Comparison of ENCODE assay signal across 24 cellular contexts in genomic region chr7:881441-882234, GRCh38.
A peak's percentile ranks its signal among the peaks of the same experiment; 100 is the strongest.
DNase-seq lines count a peak whose midpoint lies in the region; ATAC-seq and TF ChIP-seq lines count a peak whose summit lies in the region.
"Had no signal": no experiment of that assay in that cellular context is flagged by ENCODE, and none has a peak within 500 bp of the region (broad histone marks: within the 10 kb centered on the region; RNA-seq: fewer than 3 reads in every experiment).

No MANE protein-coding gene starts in this region.

- DNase-seq in activated T-cell treated with anti-CD3 and anti-CD28 coated beads, Interleukin-2, amount 50 U/mL, for 24 hours: no peak
- DNase-seq in activated T-cell treated with anti-CD3 and anti-CD28 coated beads, Interleukin-2, amount 50 U/mL, for 1 hour: no peak
- DNase-seq in COR-L47 (lab: John Stamatoyannopoulos, UW) (peak; percentile 33), NCI-H774 (lab: John Stamatoyannopoulos, UW) (peak; percentile 43), nephron progenitor cell (no peak), kidney tubule cell (ENCODE audit: low spot score) (no peak)
- DNase-seq in stimulated activated naive CD8-positive, alpha-beta T cell treated with anti-CD3 and anti-CD28 coated beads, Interleukin-15, amount 100 ng/mL, for 72 hours: no peak
- DNase-seq in stimulated activated CD4-positive, alpha-beta T cell treated with anti-CD3 and anti-CD28 coated beads, Interleukin-2, amount 100 ng/mL, for 48 hours: no peak
- DNase-seq: activated CD4-positive, alpha-beta T cell treated with anti-CD3 and anti-CD28 coated beads, Interleukin-2, amount 10 ng/mL, durations not matched to agents 7 days and 5 days; activated CD8-positive, alpha-beta memory T cell treated with anti-CD3 and anti-CD28 coated beads, Interleukin-2, amount 50 U/mL, for 4 hours; activated effector memory CD4-positive, alpha-beta T cell treated with Interleukin-2 at 50 U/mL for 16 hours; amniotic stem cell; CD4-positive, CD25-positive, alpha-beta regulatory T cell; DMS79; left colon; MM.1S; naive thymus-derived CD8-positive, alpha-beta T cell; NCI-H1694; NCI-H2227 treated with DMSO at 0.1 percent for 48 hours; NK-92 treated with Interleukin-12 subunit alpha and Interleukin-12 subunit beta, amount 100 ng/mL, for 24 hours; testis had no signal

- no peak for ATAC-seq in stimulated activated naive CD8-positive, alpha-beta T cell treated with anti-CD3 and anti-CD28 coated beads, Interleukin-15, amount 100 ng/mL, for 72 hours
- ATAC-seq: left colon; naive thymus-derived CD8-positive, alpha-beta T cell; stimulated activated memory B cell treated with anti-CD40 and anti-IgM and Interleukin-4, amounts not matched to agents 10 μg/mL and 1 μg/mL and 100 μg/mL, for 72 hours had no signal

- no peak overlapping the region for H3K4me3 Mint-ChIP-seq in activated T-cell treated with anti-CD3 and anti-CD28 coated beads, Interleukin-2, amount 50 U/mL, for 24 hours
- H3K4me3 Mint-ChIP-seq in nephron progenitor cell: no peak overlapping the region
- H3K4me3 Mint-ChIP-seq in stimulated activated naive CD8-positive, alpha-beta T cell treated with anti-CD3 and anti-CD28 coated beads, Interleukin-15, amount 100 ng/mL, for 72 hours: no peak overlapping the region
- H3K4me3 Mint-ChIP-seq: activated CD4-positive, alpha-beta T cell treated with anti-CD3 and anti-CD28 coated beads, Interleukin-2, amount 10 ng/mL, durations not matched to agents 7 days and 5 days; stimulated activated memory B cell treated with anti-CD40 and anti-IgM and Interleukin-4, amounts not matched to agents 10 μg/mL and 1 μg/mL and 100 μg/mL, for 72 hours; T-helper 1 cell treated with Interleukin-12 subunit alpha and Interleukin-12 subunit beta and Interleukin-4 antibody, amounts not matched to agents 30 μg/mL and 1 μg/mL, for 36 hours had no signal

- no peak for TF ChIP-seq CTCF in nephron progenitor cell (IDR thresholded peaks at IDR 0.05)

- H3K4me1 Mint-ChIP-seq in activated T-cell treated with anti-CD3 and anti-CD28 coated beads, Interleukin-2, amount 50 U/mL, for 24 hours (ENCODE audit: low read depth): peaks cover 43% of the 10 kb centered on the region
- H3K4me1 Mint-ChIP-seq in nephron progenitor cell: peaks cover 31% of the 10 kb centered on the region
- H3K4me1 Mint-ChIP-seq in stimulated activated naive CD8-positive, alpha-beta T cell treated with anti-CD3 and anti-CD28 coated beads, Interleukin-15, amount 100 ng/mL, for 72 hours: peaks cover 46% of the 10 kb centered on the region

- H3K9me3 Mint-ChIP-seq in activated T-cell treated with anti-CD3 and anti-CD28 coated beads, Interleukin-2, amount 50 U/mL, for 24 hours: no peaks in the 10 kb centered on the region
- H3K9me3 Mint-ChIP-seq in nephron progenitor cell: no peaks in the 10 kb centered on the region
- no peaks in the 10 kb centered on the region for H3K9me3 Mint-ChIP-seq in stimulated activated naive CD8-positive, alpha-beta T cell treated with anti-CD3 and anti-CD28 coated beads, Interleukin-15, amount 100 ng/mL, for 72 hours
- H3K9me3 Mint-ChIP-seq: activated CD4-positive, alpha-beta T cell treated with anti-CD3 and anti-CD28 coated beads, Interleukin-2, amount 10 ng/mL, durations not matched to agents 7 days and 5 days; CD4-positive, CD25-positive, alpha-beta regulatory T cell; IgD-negative memory B cell; naive thymus-derived CD8-positive, alpha-beta T cell; stimulated activated memory B cell treated with anti-CD40 and anti-IgM and Interleukin-4, amounts not matched to agents 10 μg/mL and 1 μg/mL and 100 μg/mL, for 72 hours; T-helper 1 cell treated with Interleukin-12 subunit alpha and Interleukin-12 subunit beta and Interleukin-4 antibody, amounts not matched to agents 30 μg/mL and 1 μg/mL, for 36 hours had no signal

- H3K27me3 Mint-ChIP-seq in activated T-cell treated with anti-CD3 and anti-CD28 coated beads, Interleukin-2, amount 50 U/mL, for 24 hours: no peaks in the 10 kb centered on the region
- no peaks in the 10 kb centered on the region for H3K27me3 Mint-ChIP-seq in nephron progenitor cell (ENCODE audit: low read depth, poor library complexity)
- no peaks in the 10 kb centered on the region for H3K27me3 Mint-ChIP-seq in stimulated activated naive CD8-positive, alpha-beta T cell treated with anti-CD3 and anti-CD28 coated beads, Interleukin-15, amount 100 ng/mL, for 72 hours
- H3K27me3 Mint-ChIP-seq: activated CD4-positive, alpha-beta T cell treated with anti-CD3 and anti-CD28 coated beads, Interleukin-2, amount 10 ng/mL, durations not matched to agents 7 days and 5 days; CD4-positive, CD25-positive, alpha-beta regulatory T cell; IgD-negative memory B cell; naive thymus-derived CD8-positive, alpha-beta T cell; stimulated activated memory B cell treated with anti-CD40 and anti-IgM and Interleukin-4, amounts not matched to agents 10 μg/mL and 1 μg/mL and 100 μg/mL, for 72 hours had no signal

- peaks cover 43% of the 10 kb centered on the region for H3K36me3 Mint-ChIP-seq in activated T-cell treated with anti-CD3 and anti-CD28 coated beads, Interleukin-2, amount 50 U/mL, for 24 hours (ENCODE audit: low read depth)
- peaks cover 12% of the 10 kb centered on the region for H3K36me3 Mint-ChIP-seq in nephron progenitor cell (ENCODE audit: low read depth)
- H3K36me3 Mint-ChIP-seq: IgD-negative memory B cell; stimulated activated memory B cell treated with anti-CD40 and anti-IgM and Interleukin-4, amounts not matched to agents 10 μg/mL and 1 μg/mL and 100 μg/mL, for 72 hours had no signal

- H3K27ac Mint-ChIP-seq in activated T-cell treated with anti-CD3 and anti-CD28 coated beads, Interleukin-2, amount 50 U/mL, for 24 hours: peak overlapping the region; percentile 7
- peak overlapping the region; percentile 17 for H3K27ac Mint-ChIP-seq in nephron progenitor cell
- H3K27ac Mint-ChIP-seq in stimulated activated naive CD8-positive, alpha-beta T cell treated with anti-CD3 and anti-CD28 coated beads, Interleukin-15, amount 100 ng/mL, for 72 hours: no peak overlapping the region
- H3K27ac Mint-ChIP-seq: activated CD4-positive, alpha-beta T cell treated with anti-CD3 and anti-CD28 coated beads, Interleukin-2, amount 10 ng/mL, durations not matched to agents 7 days and 5 days; CD4-positive, CD25-positive, alpha-beta regulatory T cell; stimulated activated memory B cell treated with anti-CD40 and anti-IgM and Interleukin-4, amounts not matched to agents 10 μg/mL and 1 μg/mL and 100 μg/mL, for 72 hours; T-helper 1 cell treated with Interleukin-12 subunit alpha and Interleukin-12 subunit beta and Interleukin-4 antibody, amounts not matched to agents 30 μg/mL and 1 μg/mL, for 36 hours had no signal

Comparison
In these comparisons a context has a peak if more than half of its experiments do, and no peak if none do; other contexts are left out.
1. DNase-seq: peak in COR-L47 (single experiment) and NCI-H774 (single experiment); none in activated T-cell treated with anti-CD3 and anti-CD28 coated beads, Interleukin-2, amount 50 U/mL, for 24 hours (single experiment), activated T-cell treated with anti-CD3 and anti-CD28 coated beads, Interleukin-2, amount 50 U/mL, for 1 hour (single experiment), nephron progenitor cell (single experiment), kidney tubule cell (single experiment), stimulated activated naive CD8-positive, alpha-beta T cell treated with anti-CD3 and anti-CD28 coated beads, Interleukin-15, amount 100 ng/mL, for 72 hours (0 of 2) and stimulated activated CD4-positive, alpha-beta T cell treated with anti-CD3 and anti-CD28 coated beads, Interleukin-2, amount 100 ng/mL, for 48 hours (0 of 2).
2. H3K27ac Mint-ChIP-seq: peak in activated T-cell treated with anti-CD3 and anti-CD28 coated beads, Interleukin-2, amount 50 U/mL, for 24 hours (single experiment) and nephron progenitor cell (single experiment); none in stimulated activated naive CD8-positive, alpha-beta T cell treated with anti-CD3 and anti-CD28 coated beads, Interleukin-15, amount 100 ng/mL, for 72 hours (0 of 2).